ENCODE assay signal across 11 cellular contexts in the genomic region with DNA sequence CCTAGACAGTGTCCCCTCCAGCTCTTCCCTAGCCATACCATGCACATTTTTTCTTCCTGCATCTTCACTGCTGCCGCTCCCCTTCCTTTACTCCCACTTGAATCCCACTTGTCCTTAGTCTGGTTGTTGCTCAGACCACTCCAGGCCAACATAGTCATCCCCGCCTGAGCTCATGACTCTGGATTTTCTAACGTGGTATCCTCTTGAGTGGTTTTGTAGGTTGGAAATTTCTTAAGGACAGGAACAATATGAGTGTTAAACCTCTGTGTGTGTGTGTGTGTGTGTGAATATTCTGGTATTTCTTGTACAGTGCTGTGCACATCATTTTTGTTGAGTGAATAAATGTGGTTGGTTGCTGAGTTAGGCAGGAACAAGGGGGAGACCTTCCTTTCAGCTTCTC. TPM values are rescaled to one million over a fixed set of nuclear protein-coding genes. Genes with fewer than 3 reads are reported as not detected.
DNase-seq lines count a peak whose midpoint lies in the region; ATAC-seq, FAIRE-seq and TF ChIP-seq lines count a peak whose summit lies in the region.
"Had no signal": no experiment of that assay in that cellular context is flagged by ENCODE, and none has a peak within 500 bp of the region (broad histone marks: within the 10 kb centered on the region; RNA-seq: fewer than 3 reads in every experiment).

No MANE protein-coding gene starts in this region.

- DNase-seq in CD8-positive, alpha-beta T cell: no peak
- DNase-seq in GM23338 (ENCODE audit: low spot score) (no peak), GM12878 (ENCODE audit: low read depth, low spot score) (no peak), tibial artery (no peak), NCI-H2227 treated with DMSO at 0.1 percent for 48 hours (lab: John Stamatoyannopoulos, UW) (no peak), sciatic nerve (ENCODE audit: low spot score) (no peak)
- DNase-seq: NCI-H2171 had no signal

- H3K4me1 ChIP-seq in CD8-positive, alpha-beta T cell (ENCODE audit: insufficient read depth, low read length): peaks cover 42% of the 10 kb centered on the region
- H3K4me1 ChIP-seq in GM23338 (ENCODE audit: insufficient read depth) (peaks cover 48% of the 10 kb centered on the region), GM12878 (ENCODE audit: control insufficient read depth, insufficient read depth, low read length) (peaks cover 11% of the 10 kb centered on the region), tibial artery (peaks cover 0 to 45% (median 29%) of the 10 kb centered on the region in 4 donors)

- H3K27ac Mint-ChIP-seq in CD8-positive, alpha-beta T cell: no peak overlapping the region
- H3K27ac Mint-ChIP-seq in GM23338 (no peak overlapping the region), nephron (peak overlapping the region in 2 of 3 experiments; percentile 23 to 29)
- H3K27ac Mint-ChIP-seq: stimulated activated naive CD8-positive, alpha-beta T cell treated with anti-CD3 and anti-CD28 coated beads, Interleukin-15, Interleukin-2, amounts not matched to agents 100 ng/mL and 50 ng/mL, for 24 hours had no signal

- H3K36me3 ChIP-seq in CD8-positive, alpha-beta T cell (ENCODE audit: insufficient read depth, low read length): no peaks in the 10 kb centered on the region
- H3K36me3 ChIP-seq in GM23338 (ENCODE audit: insufficient read depth): no peaks in the 10 kb centered on the region; the same call in 1 of the 2 replicates
- H3K36me3 ChIP-seq in GM12878 (ENCODE audit: control insufficient read depth in 2 of 2, insufficient read depth in 2 of 2, low read length in 1 of 2): 0 out of 4 replicates have a peak, but pooled peaks cover 0 to 4% of the 10 kb centered on the region in 2 experiments
- no peaks in the 10 kb centered on the region for H3K36me3 ChIP-seq in tibial artery
- H3K36me3 ChIP-seq: left lung, neutrophil had no signal

- H2AFZ ChIP-seq in GM23338: no peak overlapping the region
- H2AFZ ChIP-seq in GM12878 (ENCODE audit: control insufficient read depth, low read depth, low read length): no peak overlapping the region

- no peak for FAIRE-seq in GM12878 (lab: Jason Lieb, UNC)

- in situ Hi-C loops in GM12878 (cut with MboI): no loop called here

- no peaks in the 10 kb centered on the region for H3K27me3 ChIP-seq in CD8-positive, alpha-beta T cell (ENCODE audit: insufficient read depth, low read length)
- no peaks in the 10 kb centered on the region for H3K27me3 ChIP-seq in GM23338 (ENCODE audit: insufficient read depth)
- peaks cover 0 to 3% of the 10 kb centered on the region in 2 experiments; a peak in 1 of 4 replicates for H3K27me3 ChIP-seq in GM12878 (replicated peaks in 1 of 2; ENCODE audit: control insufficient read depth in 2 of 2, insufficient read depth in 2 of 2, low read length in 1 of 2)
- H3K27me3 ChIP-seq in tibial artery: peaks cover 0 to 12% of the 10 kb centered on the region in 2 donors

- RAD21 ChIA-PET in GM12878 (lab: Charles Lee; ENCODE audit: unreplicated experiment): no interaction called here

- SMC1A ChIA-PET in GM12878 (lab: Charles Lee; ENCODE audit: uncharacterized antibody, unreplicated experiment): interaction anchor here (1.2 to 1.7 kb wide), 3 partner anchors 13 to 61 kb away, joined by 3 read pairs; no protein-coding TSS in a partner anchor

- peaks cover 2% of the 10 kb centered on the region for H3K36me3 Mint-ChIP-seq in CD8-positive, alpha-beta T cell
- H3K36me3 Mint-ChIP-seq in GM23338 (ENCODE audit: low read depth): peaks cover 31% of the 10 kb centered on the region
- H3K36me3 Mint-ChIP-seq in nephron (ENCODE audit: low read depth): no peaks in the 10 kb centered on the region

- no peak for TF ChIP-seq EP300 in GM12878 (IDR thresholded peaks at IDR 0.05; ENCODE audit: borderline replicate concordance in 1 of 2, control insufficient read depth in 1 of 2, low read depth in 2 of 2, low read length in 2 of 2)

- H3K4me1 Mint-ChIP-seq in CD8-positive, alpha-beta T cell (ENCODE audit: low read depth): peaks cover 57% of the 10 kb centered on the region
- H3K4me1 Mint-ChIP-seq in GM23338 (peaks cover 52% of the 10 kb centered on the region), nephron (peaks cover 49% of the 10 kb centered on the region)

- H3K9me2 ChIP-seq in GM23338 (ENCODE audit: insufficient read depth): no peaks in the 10 kb centered on the region

- POLR2A ChIA-PET in CD8-positive, alpha-beta T cell (lab: Charles Lee): interaction anchor here (1.2 kb wide), 1 partner anchor 11 kb away, joined by 5 read pairs; no protein-coding TSS in a partner anchor
- POLR2A ChIA-PET in GM12878 (lab: Charles Lee): interaction anchor here (0.7 to 1.1 kb wide), 4 partner anchors 13 to 251 kb away, joined by 3 read pairs; a partner anchor contains a TSS

- no peak for ATAC-seq in CD8-positive, alpha-beta T cell
- no peak for ATAC-seq in GM23338
- ATAC-seq in GM12878: no peak
- ATAC-seq in sciatic nerve: no peak
- ATAC-seq: left lung had no signal

- 70% methylated on average over 3 of the region's 3 CpGs for WGBS in GM12878 (ENCODE audit: insufficient coverage, insufficient replicate concordance, low lambda C conversion rate, missing lambda C conversion rate)

- H3F3A ChIP-seq in GM23338 (replicated peaks; ENCODE audit: low read depth): 0 out of 2 replicates have a peak, but pooled peaks cover 2% of the 10 kb centered on the region

- CTCF ChIA-PET in CD8-positive, alpha-beta T cell (lab: Charles Lee): interaction anchor here (1.5 to 4.9 kb wide), 5 partner anchors 22 to 106 kb away, joined by 3 to 17 read pairs (median 6); no protein-coding TSS in a partner anchor
- CTCF ChIA-PET in GM12878 (lab: Yijun Ruan, JAX): interaction anchor here (0.8 to 1.4 kb wide), 5 partner anchors 61 to 134 kb away, joined by 3 to 7 read pairs (median 3); no protein-coding TSS in a partner anchor

- H4K20me1 ChIP-seq in GM23338 (replicated peaks; ENCODE audit: insufficient read depth) (peaks cover 59% of the 10 kb centered on the region), GM12878 (ENCODE audit: control insufficient read depth, insufficient read depth) (peaks cover 23% of the 10 kb centered on the region)

- no peak for TF ChIP-seq RAD21 in GM12878 (IDR thresholded peaks at IDR 0.05; ENCODE audit: insufficient read depth, low read depth, low read length)

- BruUV-seq in GM12878 (replicated peaks; lab: Mats Ljungman, UMichigan): no TSS peak

- intact Hi-C loops in CD8-positive, alpha-beta T cell (cut with DNase I, micrococcal nuclease): loop anchor here in 1 of 2 experiments (5.0 kb wide), 1 partner anchor 78 kb away; no protein-coding TSS in a partner anchor
- intact Hi-C loops in GM12878 (cut with micrococcal nuclease; ENCODE audit: unreplicated experiment) (loop anchor here (10.0 kb wide), 1 partner anchor 151 kb away; a partner anchor contains a TSS), tibial artery (cut with DNase I; ENCODE audit: low total_unique reads) (loop anchor here (10.0 kb wide), 2 partner anchors 61 to 121 kb away; a partner anchor contains a TSS), sciatic nerve (cut with DNase I) (no loop called here)

- H3K4me2 ChIP-seq in GM23338 (no peak overlapping the region), GM12878 (ENCODE audit: control insufficient read depth, insufficient read depth) (peak overlapping the region; percentile 42; the same call in 1 of the 2 replicates)

- H3K79me2 ChIP-seq in GM23338 (replicated peaks; ENCODE audit: insufficient read depth): peaks cover 74% of the 10 kb centered on the region
- peaks cover 32% of the 10 kb centered on the region for H3K79me2 ChIP-seq in GM12878 (ENCODE audit: control insufficient read depth, insufficient read depth, low read length)

- H3K9me3 Mint-ChIP-seq in CD8-positive, alpha-beta T cell: no peaks in the 10 kb centered on the region
- H3K9me3 Mint-ChIP-seq in GM23338 (no peaks in the 10 kb centered on the region; the same call in 2 of the 3 replicates), nephron (no peaks in the 10 kb centered on the region)
- H3K9me3 Mint-ChIP-seq: stimulated activated naive CD8-positive, alpha-beta T cell treated with anti-CD3 and anti-CD28 coated beads, Interleukin-15, Interleukin-2, amounts not matched to agents 100 ng/mL and 50 ng/mL, for 24 hours had no signal

- no peak overlapping the region for H3K4me3 ChIP-seq in CD8-positive, alpha-beta T cell (ENCODE audit: low read depth, low read length)
- H3K4me3 ChIP-seq in GM23338 (no peak overlapping the region), GM12878 (no peak overlapping the region), tibial artery (no peak overlapping the region)
- H3K4me3 ChIP-seq: left lung had no signal

- no peak for TF ChIP-seq CTCF in CD8-positive, alpha-beta T cell (IDR thresholded peaks at IDR 0.05)
- TF ChIP-seq CTCF in GM23338 (conservative IDR thresholded peaks at IDR 0.05; ENCODE audit: low read depth in 2 of 2): no peak
- no peak for TF ChIP-seq CTCF in GM12878 (IDR thresholded peaks at IDR 0.05 in 2 of 3, conservative IDR thresholded peaks at IDR 0.05 in 1 of 3; ENCODE audit: control insufficient read depth in 2 of 3, extremely low read depth in 1 of 3, insufficient read depth in 1 of 3, low read depth in 3 of 3, low read length in 3 of 3)
- TF ChIP-seq CTCF in nephron (IDR thresholded peaks at IDR 0.05; ENCODE audit: unreplicated experiment in 3 of 3): no peak
- TF ChIP-seq CTCF in tibial artery (IDR thresholded peaks at IDR 0.05): no peak

- TF ChIP-seq POLR2A in GM12878 (IDR thresholded peaks at IDR 0.05; ENCODE audit: low read depth, low read length): no peak

- H3K9ac ChIP-seq in GM12878 (ENCODE audit: control insufficient read depth, insufficient read depth, low read length): no peak overlapping the region; the same call in 1 of the 2 replicates

- peak overlapping the region; percentile 91 for H3K4me3 Mint-ChIP-seq in CD8-positive, alpha-beta T cell
- H3K4me3 Mint-ChIP-seq in GM23338 (peak overlapping the region; percentile 90), nephron (peak overlapping the region; percentile 75 to 95 (median 90))

- no peaks in the 10 kb centered on the region for H3K9me3 ChIP-seq in CD8-positive, alpha-beta T cell (ENCODE audit: low read length)
- H3K9me3 ChIP-seq in GM12878 (replicated peaks; ENCODE audit: control insufficient read depth, insufficient read depth, low read length): no peaks in the 10 kb centered on the region
- no peaks in the 10 kb centered on the region for H3K9me3 ChIP-seq in tibial artery
- H3K9me3 ChIP-seq: left lung, neutrophil had no signal

- no peak overlapping the region for H3K27ac ChIP-seq in CD8-positive, alpha-beta T cell (ENCODE audit: low read depth, low read length)
- no peak overlapping the region for H3K27ac ChIP-seq in GM23338 (ENCODE audit: low read depth)
- H3K27ac ChIP-seq in GM12878 (ENCODE audit: control insufficient read depth, insufficient read depth): no peak overlapping the region
- H3K27ac ChIP-seq in tibial artery: no peak overlapping the region
- H3K27ac ChIP-seq: neutrophil had no signal

- no peaks in the 10 kb centered on the region for H3K27me3 Mint-ChIP-seq in CD8-positive, alpha-beta T cell (ENCODE audit: low read depth)
- H3K27me3 Mint-ChIP-seq in GM23338 (ENCODE audit: insufficient read depth, low read depth, poor library complexity) (peaks cover 29% of the 10 kb centered on the region), nephron (ENCODE audit: low read depth) (peaks cover 20% of the 10 kb centered on the region)

RNA-seq across cellular contexts. Expression of a gene that starts 3.1 kb away (rescaled TPM):
- total RNA-seq in CD8-positive, alpha-beta T cell: 10 to 100 TPM; 22.2 to 23.7 TPM
- total RNA-seq in GM23338 (2014; rRNA removed; shearing (Covaris generic)): 32.4 and 40.1 TPM in 2 replicates
- polyA plus RNA-seq in GM23338 (2016; fragmentation: Nextera tagmentation; extraction: Ambion mirVana): 11.2 and 11.6 TPM in 2 replicates
- 23.1 and 25.6 TPM in 2 replicates for total RNA-seq in GM12878 (2013; cell fraction: nucleolus; rRNA removed)
- 9.0 and 11.7 TPM in 2 replicates for total RNA-seq in GM12878 (2014; rRNA removed)
- total RNA-seq in GM12878 (2014; rRNA removed; fragmentation: Illumina TruSeq; extraction: Trizol): 5.1 and 6.0 TPM in 2 replicates
- total RNA-seq in GM12878 (2021): 21.7 and 21.8 TPM in 2 replicates
- polyA plus RNA-seq in GM12878 (2011; ENCODE audit: low read depth): 7.0 TPM
- 4.5 and 5.6 TPM in 2 replicates for polyA plus RNA-seq in GM12878 (2011; rRNA removed)
- polyA plus RNA-seq in GM12878 (2011; cell fraction: cytosol; rRNA removed): 6.5 and 7.4 TPM in 2 replicates
- 16.6 and 21.8 TPM in 2 replicates for polyA plus RNA-seq in GM12878 (2011; cell fraction: nucleus; rRNA removed)
- polyA plus RNA-seq in GM12878 (2012): 13.0 and 15.3 TPM in 2 replicates
- 5.3 and 9.6 TPM in 2 replicates for polyA plus RNA-seq in GM12878 (2014; fragmentation: Illumina TruSeq; extraction: Trizol)
- under 1 TPM; 0.21 to 0.88 TPM for polyA plus RNA-seq in GM12878 (2014; fragmentation: Nextera tagmentation; extraction: Ambion mirVana)
- polyA plus RNA-seq in GM12878 (2014; rRNA removed): 11.3 and 13.5 TPM in 2 replicates
- 1 to 10 TPM; 1.9 to 2.2 TPM for polyA plus RNA-seq in GM12878 (2016; fragmentation: Nextera tagmentation; extraction: Ambion mirVana)
- polyA minus RNA-seq in GM12878 (2011; rRNA and poly(A)+ RNA removed): 5.5 and 9.1 TPM in 2 replicates
- polyA minus RNA-seq in GM12878 (2011; cell fraction: cytosol; rRNA and poly(A)+ RNA removed): 4.4 and 5.9 TPM in 2 replicates
- 4.8 and 8.2 TPM in 2 replicates for polyA minus RNA-seq in GM12878 (2011; cell fraction: nucleus; rRNA and poly(A)+ RNA removed)
- 17.2 TPM for total RNA-seq in sciatic nerve

RNA-seq across cellular contexts. Expression of a gene that starts 26.9 kb away (rescaled TPM):
- total RNA-seq in CD8-positive, alpha-beta T cell: 1 to 10 TPM; 3.7 to 4.1 TPM
- 15.6 and 17.9 TPM in 2 replicates for total RNA-seq in GM23338 (2014; rRNA removed; shearing (Covaris generic))
- polyA plus RNA-seq in GM23338 (2016; fragmentation: Nextera tagmentation; extraction: Ambion mirVana) (8.4 and 10.0 TPM in 2 replicates), GM12878 (2011; rRNA removed) (2.3 and 4.0 TPM in 2 replicates), GM12878 (2014; fragmentation: Illumina TruSeq; extraction: Trizol) (6.5 TPM in 2 replicates), GM12878 (2014; fragmentation: Nextera tagmentation; extraction: Ambion mirVana) (1 to 10 TPM; 1.3 to 2.8 TPM), GM12878 (2014; rRNA removed) (5.9 and 6.3 TPM in 2 replicates), GM12878 (2016; fragmentation: Nextera tagmentation; extraction: Ambion mirVana) (1 to 10 TPM; 7.5 to 9.1 TPM)
- total RNA-seq in GM12878 (2013; cell fraction: nucleolus; rRNA removed): 4.1 and 5.4 TPM in 2 replicates
- total RNA-seq in GM12878 (2014; rRNA removed) (6.0 and 6.8 TPM in 2 replicates), GM12878 (2014; rRNA removed; fragmentation: Illumina TruSeq; extraction: Trizol) (2.5 and 3.0 TPM in 2 replicates), GM12878 (2021) (12.8 and 13.6 TPM in 2 replicates), sciatic nerve (13.5 TPM)
- polyA plus RNA-seq in GM12878 (2011; ENCODE audit: low read depth): 5.2 TPM
- polyA plus RNA-seq in GM12878 (2011; cell fraction: cytosol; rRNA removed): 5.8 and 6.2 TPM in 2 replicates
- polyA plus RNA-seq in GM12878 (2011; cell fraction: nucleus; rRNA removed): 4.2 and 5.8 TPM in 2 replicates
- 8.3 and 9.3 TPM in 2 replicates for polyA plus RNA-seq in GM12878 (2012)
- 4.5 and 5.2 TPM in 2 replicates for polyA minus RNA-seq in GM12878 (2011; rRNA and poly(A)+ RNA removed)
- 3.4 and 4.7 TPM in 2 replicates for polyA minus RNA-seq in GM12878 (2011; cell fraction: cytosol; rRNA and poly(A)+ RNA removed)
- 3.5 and 4.9 TPM in 2 replicates for polyA minus RNA-seq in GM12878 (2011; cell fraction: nucleus; rRNA and poly(A)+ RNA removed)

RNA-seq across cellular contexts. Expression of a gene that starts 38.3 kb away (rescaled TPM):
- 10 to 100 TPM; 46.6 to 54.9 TPM for total RNA-seq in CD8-positive, alpha-beta T cell
- total RNA-seq in GM23338 (2014; rRNA removed; shearing (Covaris generic)): 64.0 and 75.4 TPM in 2 replicates
- polyA plus RNA-seq in GM23338 (2016; fragmentation: Nextera tagmentation; extraction: Ambion mirVana): 53.5 and 54.1 TPM in 2 replicates
- 115 and 119 TPM in 2 replicates for total RNA-seq in GM12878 (2013; cell fraction: nucleolus; rRNA removed)
- total RNA-seq in GM12878 (2014; rRNA removed): 31.4 and 32.5 TPM in 2 replicates
- 23.3 and 25.3 TPM in 2 replicates for total RNA-seq in GM12878 (2014; rRNA removed; fragmentation: Illumina TruSeq; extraction: Trizol)
- total RNA-seq in GM12878 (2021): 49.2 and 51.7 TPM in 2 replicates
- 12.5 TPM for polyA plus RNA-seq in GM12878 (2011; ENCODE audit: low read depth)
- 50.4 and 50.8 TPM in 2 replicates for polyA plus RNA-seq in GM12878 (2011; rRNA removed)
- 71.6 and 81.3 TPM in 2 replicates for polyA plus RNA-seq in GM12878 (2011; cell fraction: cytosol; rRNA removed)
- 60.5 and 63.6 TPM in 2 replicates for polyA plus RNA-seq in GM12878 (2011; cell fraction: nucleus; rRNA removed)
- 23.5 and 29.0 TPM in 2 replicates for polyA plus RNA-seq in GM12878 (2012)
- polyA plus RNA-seq in GM12878 (2014; fragmentation: Illumina TruSeq; extraction: Trizol): 40.5 and 40.6 TPM in 2 replicates
- polyA plus RNA-seq in GM12878 (2014; fragmentation: Nextera tagmentation; extraction: Ambion mirVana): 1 to 10 TPM; 5.3 to 8.2 TPM
- polyA plus RNA-seq in GM12878 (2014; rRNA removed): 51.3 and 55.2 TPM in 2 replicates
- 10 to 100 TPM; 57.7 to 59.8 TPM for polyA plus RNA-seq in GM12878 (2016; fragmentation: Nextera tagmentation; extraction: Ambion mirVana)
- 52.2 and 73.8 TPM in 2 replicates for polyA minus RNA-seq in GM12878 (2011; rRNA and poly(A)+ RNA removed)
- 15.2 and 20.0 TPM in 2 replicates for polyA minus RNA-seq in GM12878 (2011; cell fraction: cytosol; rRNA and poly(A)+ RNA removed)
- polyA minus RNA-seq in GM12878 (2011; cell fraction: nucleus; rRNA and poly(A)+ RNA removed): 34.6 and 52.5 TPM in 2 replicates
- total RNA-seq in sciatic nerve: 67.8 TPM

Comparison
In these comparisons a context has a peak if more than half of its experiments do, and no peak if none do; other contexts are left out.
1. H3K27ac Mint-ChIP-seq: peak in nephron (2 of 3); none in CD8-positive, alpha-beta T cell (single experiment) and GM23338 (single experiment).
2. Peak in every context shown above with its lines, with median percentiles within 50 percentile points of each other: H3K4me3 Mint-ChIP-seq.